11 cellular contexts compared by ENCODE assay signal in genomic region chr1:117608213-117608612, GRCh38. TPM values are rescaled to one million over a fixed set of nuclear protein-coding genes. Genes with fewer than 3 reads are reported as not detected.
DNase-seq lines count a peak whose midpoint lies in the region; ATAC-seq and TF ChIP-seq lines count a peak whose summit lies in the region.
"Had no signal": no experiment of that assay in that cellular context is flagged by ENCODE, and none has a peak within 500 bp of the region (broad histone marks: within the 10 kb centered on the region; RNA-seq: fewer than 3 reads in every experiment).

No MANE protein-coding gene starts in this region.

- no peak for TF ChIP-seq RAD21 in SK-N-SH (IDR thresholded peaks at IDR 0.05; ENCODE audit: low read length)

- H3K36me3 ChIP-seq in SK-N-SH (replicated peaks in 1 of 2; ENCODE audit: control insufficient read depth in 1 of 2, insufficient read depth in 2 of 2, low read length in 1 of 2), result no peaks in the 10 kb centered on the region

- H3K9me3 Mint-ChIP-seq in CD4-positive, alpha-beta T cell, result no peaks in the 10 kb centered on the region
- H3K9me3 Mint-ChIP-seq in brain (peaks cover 0 to 3% (median 0%) of the 10 kb centered on the region in 5 experiments), neural crest cell (no peaks in the 10 kb centered on the region)

- no peak for DNase-seq in CD4-positive, alpha-beta T cell
- DNase-seq in HL-60 (ENCODE audit: low read depth in 1 of 2, low spot score in 1 of 2) (no peak), neural crest cell (ENCODE audit: low read depth, low spot score) (no peak), NCI-H2171 (lab: John Stamatoyannopoulos, UW) (no peak), SK-N-SH (no peak)
- DNase-seq: activated naive CD4-positive, alpha-beta T cell treated with anti-CD3 and anti-CD28 coated beads, Interleukin-2, amount 50 U/mL, for 16 hours; cortex of kidney; foreskin melanocyte had no signal

- H3K4me1 Mint-ChIP-seq in CD4-positive, alpha-beta T cell (ENCODE audit: low read depth), result peaks cover 71% of the 10 kb centered on the region
- peaks cover 30% of the 10 kb centered on the region for H3K4me1 Mint-ChIP-seq in brain
- H3K4me1 Mint-ChIP-seq in neural crest cell, result peaks cover 21% of the 10 kb centered on the region

- CTCF ChIA-PET in CD4-positive, alpha-beta T cell (lab: Charles Lee), result interaction anchor here (1.1 to 5.2 kb wide), 5 partner anchors 20 to 238 kb away, joined by 3 to 30 read pairs (median 6); no protein-coding TSS in a partner anchor
- CTCF ChIA-PET in SK-N-SH (lab: Yijun Ruan, JAX), result interaction anchor here (0.8 to 1.8 kb wide), 2 partner anchors 12 to 73 kb away, joined by 3 to 5 read pairs; no protein-coding TSS in a partner anchor

- no peak overlapping the region for H3K4me2 ChIP-seq in SK-N-SH

- POLR2A ChIA-PET in CD4-positive, alpha-beta T cell (lab: Charles Lee), result interaction anchor here (0.8 to 3.2 kb wide), 8 partner anchors 10 to 241 kb away, joined by 3 to 130 read pairs (median 8); partner anchors contain the start of gene MAN1A2
- POLR2A ChIA-PET in SK-N-SH (lab: Yijun Ruan, JAX), result no interaction called here

- H3K4me3 ChIP-seq in HL-60 (replicated peaks; ENCODE audit: insufficient read depth, low read length) (peak overlapping the region; percentile 87), SK-N-SH (ENCODE audit: low read depth in 2 of 2, low read length in 1 of 2) (no peak overlapping the region)

- no peak for TF ChIP-seq CTCF in CD4-positive, alpha-beta T cell (IDR thresholded peaks at IDR 0.05)
- TF ChIP-seq CTCF in HL-60 (IDR thresholded peaks at IDR 0.05; ENCODE audit: insufficient read depth, low read length) (no peak), brain (conservative IDR thresholded peaks at IDR 0.05) (no peak), neural crest cell (conservative IDR thresholded peaks at IDR 0.05) (no peak), SK-N-SH (IDR thresholded peaks at IDR 0.05) (no peak)

- H3K79me2 ChIP-seq in SK-N-SH (ENCODE audit: insufficient read depth), result no peaks in the 10 kb centered on the region

- intact Hi-C loops in CD4-positive, alpha-beta T cell (cut with DNase I, micrococcal nuclease), result loop anchor here in 1 of 2 experiments (2.0 to 10.0 kb wide), 8 partner anchors 49 to 1537 kb away; partner anchors contain the start of genes CD2, MAN1A2, TRIM45 and WARS2

- H3K27ac ChIP-seq in CD4-positive, alpha-beta T cell (ENCODE audit: low read depth, low read length), result no peak overlapping the region
- H3K27ac ChIP-seq in HL-60 (replicated peaks) (peak overlapping the region; percentile 86), SK-N-SH (ENCODE audit: low read depth in 2 of 2, low read length in 1 of 2) (no peak overlapping the region)

- no peak for TF ChIP-seq EP300 in SK-N-SH (IDR thresholded peaks at IDR 0.05; ENCODE audit: borderline replicate concordance in 1 of 2, low read depth in 1 of 2, low read length in 1 of 2)

- H3K27ac Mint-ChIP-seq in CD4-positive, alpha-beta T cell, result peak overlapping the region; percentile 90
- no peak overlapping the region for H3K27ac Mint-ChIP-seq in brain
- no peak overlapping the region for H3K27ac Mint-ChIP-seq in neural crest cell (ENCODE audit: unreplicated experiment)

- no peaks in the 10 kb centered on the region for H4K20me1 ChIP-seq in SK-N-SH (ENCODE audit: insufficient read depth)

- no peaks in the 10 kb centered on the region for H3K9me3 ChIP-seq in CD4-positive, alpha-beta T cell (ENCODE audit: control insufficient read depth, low read length)
- no peaks in the 10 kb centered on the region for H3K9me3 ChIP-seq in SK-N-SH

- H3K4me3 Mint-ChIP-seq in CD4-positive, alpha-beta T cell, result peak overlapping the region; percentile 99
- peak overlapping the region in 4 of 5 experiments; percentile 33 to 92 (median 68) for H3K4me3 Mint-ChIP-seq in brain
- H3K4me3 Mint-ChIP-seq in neural crest cell, result peak overlapping the region; percentile 8

- no peak for ATAC-seq in CD4-positive, alpha-beta T cell (ENCODE audit: poor library complexity)
- ATAC-seq in HG02885 (IDR thresholded peaks at IDR 0.05; ENCODE audit: poor library complexity, unreplicated experiment) (no peak), GM21515 (IDR thresholded peaks at IDR 0.05; ENCODE audit: unreplicated experiment) (no peak)

- 85% methylated on average over 6 of the region's 6 CpGs for WGBS in SK-N-SH (ENCODE audit: low lambda C conversion rate)

- peaks cover 54% of the 10 kb centered on the region for H3K36me3 Mint-ChIP-seq in CD4-positive, alpha-beta T cell (ENCODE audit: low read depth)
- H3K36me3 Mint-ChIP-seq in brain, result no peaks in the 10 kb centered on the region
- no peaks in the 10 kb centered on the region for H3K36me3 Mint-ChIP-seq in neural crest cell (ENCODE audit: low read depth)

- H2AFZ ChIP-seq in SK-N-SH (ENCODE audit: low read depth), result no peak overlapping the region

- H3K27me3 Mint-ChIP-seq in CD4-positive, alpha-beta T cell, result no peaks in the 10 kb centered on the region
- H3K27me3 Mint-ChIP-seq in brain (peaks cover 74% of the 10 kb centered on the region), neural crest cell (ENCODE audit: low read depth) (peaks cover 75% of the 10 kb centered on the region)

- H3F3A ChIP-seq in SK-N-SH (replicated peaks; ENCODE audit: insufficient read depth), result no peaks in the 10 kb centered on the region

- no peak overlapping the region for H3K9ac ChIP-seq in SK-N-SH

- H3K27me3 ChIP-seq in CD4-positive, alpha-beta T cell (ENCODE audit: control insufficient read depth, insufficient read depth, low read length), result no peaks in the 10 kb centered on the region
- no peaks in the 10 kb centered on the region for H3K27me3 ChIP-seq in HL-60 (ENCODE audit: insufficient read depth, poor library complexity, severe bottlenecking)
- H3K27me3 ChIP-seq in SK-N-SH (ENCODE audit: insufficient read depth), result no peaks in the 10 kb centered on the region; the same call in 1 of the 2 replicates

- H3K4me1 ChIP-seq in SK-N-SH (ENCODE audit: control insufficient read depth in 1 of 2, insufficient read depth in 2 of 2, low read depth in 1 of 2, low read length in 1 of 2), result peaks cover 7 to 13% of the 10 kb centered on the region in 2 experiments; a peak in 3 of 4 replicates

- H3K9me2 ChIP-seq in SK-N-SH, result no peaks in the 10 kb centered on the region

TF ChIP-seq in SK-N-SH, 30 proteins besides CTCF, POLR2A, EP300 and RAD21:
- TF ChIP-seq FOXJ3 (CRISPR knock-in tag; IDR thresholded peaks at IDR 0.05), result no peak
- TF ChIP-seq MEF2A (IDR thresholded peaks at IDR 0.05; ENCODE audit: borderline replicate concordance, low read depth), result no peak
- TF ChIP-seq SIN3A (IDR thresholded peaks at IDR 0.05; ENCODE audit: borderline replicate concordance, low read depth, low read length), result no peak
- no peak for TF ChIP-seq FOSL2 (IDR thresholded peaks at IDR 0.05; ENCODE audit: borderline replicate concordance, low read depth)
- no peak for TF ChIP-seq CHD2 (IDR thresholded peaks at IDR 0.05; ENCODE audit: low read length, partially characterized antibody)
- TF ChIP-seq GATA2 (CRISPR knock-in tag; IDR thresholded peaks at IDR 0.05), result no peak
- TF ChIP-seq EZH2phosphoT487 (IDR thresholded peaks at IDR 0.05; ENCODE audit: borderline replicate concordance, low read depth), result no peak
- no peak for TF ChIP-seq NRF1 (IDR thresholded peaks at IDR 0.05; ENCODE audit: low read depth, low read length)
- no peak for TF ChIP-seq YY1 (IDR thresholded peaks at IDR 0.05; ENCODE audit: low read depth)
- no peak for TF ChIP-seq NFIC (IDR thresholded peaks at IDR 0.05; ENCODE audit: borderline replicate concordance)

RNA-seq across cellular contexts. Expression of gene TENT5C, which starts 2.4 kb away (rescaled TPM):
- 100 to 1,000 TPM; 122 to 123 TPM for total RNA-seq in CD4-positive, alpha-beta T cell
- polyA plus RNA-seq in brain (ENCODE audit: insufficient read depth, low read depth, low replicate concordance), result 0.20 TPM
- 1.3 and 1.4 TPM in 2 replicates for total RNA-seq in neural crest cell
- polyA plus RNA-seq in SK-N-SH (2012; rRNA removed), result 0.90 and 1.2 TPM in 2 replicates
- 0.77 and 0.95 TPM in 2 replicates for polyA plus RNA-seq in SK-N-SH (2012; cell fraction: cytosol; rRNA removed)
- 0.53 and 1.2 TPM in 2 replicates for polyA plus RNA-seq in SK-N-SH (2012; cell fraction: nucleus; rRNA removed)

Comparison
In these comparisons a context has a peak if more than half of its experiments do, and no peak if none do; other contexts are left out.
1. H3K4me3 Mint-ChIP-seq: peak in every context shown above with its lines; median percentile 99 in CD4-positive, alpha-beta T cell; 68 in brain; 8 in neural crest cell.
2. RNA of gene TENT5C, which starts 2.4 kb away (total RNA-seq): 122 to 123 TPM in CD4-positive, alpha-beta T cell; 1.3 to 1.4 TPM in neural crest cell; every median in the first group is over 10 times any median in the second.